9 cellular contexts compared by ENCODE assay signal in genomic region chr14:36553650-36554260, GRCh38. TPM values are rescaled to one million over a fixed set of nuclear protein-coding genes. Genes with fewer than 3 reads are reported as not detected.
DNase-seq lines count a peak whose midpoint lies in the region; ATAC-seq and TF ChIP-seq lines count a peak whose summit lies in the region.
"Had no signal": no experiment of that assay in that cellular context is flagged by ENCODE, and none has a peak within 500 bp of the region (broad histone marks: within the 10 kb centered on the region; RNA-seq: fewer than 3 reads in every experiment).

No MANE protein-coding gene starts in this region.

- TF ChIP-seq CTCF in fibroblast of the aortic adventitia (IDR thresholded peaks at IDR 0.05; ENCODE audit: insufficient read depth, low read length): peak; percentile 81

- no peak overlapping the region for H3K27ac Mint-ChIP-seq in activated CD8-positive, alpha-beta memory T cell treated with anti-CD3 and anti-CD28 coated beads, Interleukin-2, amount 10 ng/mL, durations not matched to agents 7 days and 5 days
- no peak overlapping the region for H3K27ac Mint-ChIP-seq in T-helper 2 cell treated with Interferon-gamma antibody and Interleukin-4, amounts not matched to agents 5 μg/mL and 100 μg/mL, for 36 hours
- H3K27ac Mint-ChIP-seq: naive B cell had no signal

- H3K36me3 Mint-ChIP-seq in activated CD8-positive, alpha-beta memory T cell treated with anti-CD3 and anti-CD28 coated beads, Interleukin-2, amount 10 ng/mL, durations not matched to agents 7 days and 5 days: no peaks in the 10 kb centered on the region
- H3K36me3 Mint-ChIP-seq in T-helper 2 cell treated with Interferon-gamma antibody and Interleukin-4, amounts not matched to agents 5 μg/mL and 100 μg/mL, for 36 hours (ENCODE audit: low read depth): no peaks in the 10 kb centered on the region
- H3K36me3 Mint-ChIP-seq: naive B cell had no signal

- H3K4me1 Mint-ChIP-seq in activated CD8-positive, alpha-beta memory T cell treated with anti-CD3 and anti-CD28 coated beads, Interleukin-2, amount 10 ng/mL, durations not matched to agents 7 days and 5 days: no peaks in the 10 kb centered on the region
- peaks cover 2% of the 10 kb centered on the region for H3K4me1 Mint-ChIP-seq in T-helper 2 cell treated with Interferon-gamma antibody and Interleukin-4, amounts not matched to agents 5 μg/mL and 100 μg/mL, for 36 hours (ENCODE audit: low read depth)
- H3K4me1 Mint-ChIP-seq: naive B cell had no signal

- intact Hi-C loops in sciatic nerve (cut with DNase I): no loop called here

- H3K9me3 Mint-ChIP-seq in activated CD8-positive, alpha-beta memory T cell treated with anti-CD3 and anti-CD28 coated beads, Interleukin-2, amount 10 ng/mL, durations not matched to agents 7 days and 5 days (ENCODE audit: low read depth): no peaks in the 10 kb centered on the region
- no peaks in the 10 kb centered on the region for H3K9me3 Mint-ChIP-seq in T-helper 2 cell treated with Interferon-gamma antibody and Interleukin-4, amounts not matched to agents 5 μg/mL and 100 μg/mL, for 36 hours
- H3K9me3 Mint-ChIP-seq: naive B cell had no signal

- peak; percentile 27 for DNase-seq in COLO668 (lab: John Stamatoyannopoulos, UW; ENCODE audit: unreplicated experiment)
- DNase-seq in NCI-H1092 (lab: John Stamatoyannopoulos, UW): peak; percentile 62
- peak; percentile 34 for DNase-seq in SK-N-DZ (ENCODE audit: low spot score)
- DNase-seq in fibroblast of the aortic adventitia (ENCODE audit: low read depth): peak; percentile 68
- DNase-seq in sciatic nerve (ENCODE audit: low spot score): no peak
- no peak for DNase-seq in activated CD8-positive, alpha-beta memory T cell treated with anti-CD3 and anti-CD28 coated beads, Interleukin-2, amount 10 ng/mL, durations not matched to agents 7 days and 5 days
- no peak for DNase-seq in T-helper 2 cell treated with Interferon-gamma antibody and Interleukin-4, amounts not matched to agents 5 μg/mL and 100 μg/mL, for 36 hours (ENCODE audit: low spot score)
- DNase-seq: naive B cell had no signal

- peak; percentile 61 for ATAC-seq in GM19455 (IDR thresholded peaks at IDR 0.05; ENCODE audit: unreplicated experiment)
- ATAC-seq in sciatic nerve: peak; percentile 66
- no peak for ATAC-seq in activated CD8-positive, alpha-beta memory T cell treated with anti-CD3 and anti-CD28 coated beads, Interleukin-2, amount 10 ng/mL, durations not matched to agents 7 days and 5 days

- no peak overlapping the region for H3K4me3 ChIP-seq in fibroblast of the aortic adventitia (ENCODE audit: low read depth, low read length)

- no peak overlapping the region for H3K4me3 Mint-ChIP-seq in activated CD8-positive, alpha-beta memory T cell treated with anti-CD3 and anti-CD28 coated beads, Interleukin-2, amount 10 ng/mL, durations not matched to agents 7 days and 5 days
- no peak overlapping the region for H3K4me3 Mint-ChIP-seq in T-helper 2 cell treated with Interferon-gamma antibody and Interleukin-4, amounts not matched to agents 5 μg/mL and 100 μg/mL, for 36 hours
- H3K4me3 Mint-ChIP-seq: naive B cell had no signal

- peaks cover 2% of the 10 kb centered on the region for H3K27me3 Mint-ChIP-seq in activated CD8-positive, alpha-beta memory T cell treated with anti-CD3 and anti-CD28 coated beads, Interleukin-2, amount 10 ng/mL, durations not matched to agents 7 days and 5 days
- H3K27me3 Mint-ChIP-seq in T-helper 2 cell treated with Interferon-gamma antibody and Interleukin-4, amounts not matched to agents 5 μg/mL and 100 μg/mL, for 36 hours (ENCODE audit: low read depth): no peaks in the 10 kb centered on the region

- CTCF ChIA-PET in activated CD8-positive, alpha-beta memory T cell treated with anti-CD3 and anti-CD28 coated beads, Interleukin-2, amount 10 ng/mL, durations not matched to agents 7 days and 5 days (lab: Charles Lee): interaction anchor here (0.7 to 3.6 kb wide), 15 partner anchors 12 to 674 kb away, joined by 3 to 18 read pairs (median 4); no protein-coding TSS in a partner anchor

RNA-seq across cellular contexts. Expression of gene NKX2-8, which starts 28.7 kb away (rescaled TPM):
- polyA plus RNA-seq in SK-N-DZ (2014; cell fraction: cytosol; rRNA removed): not detected in 2 replicates
- polyA plus RNA-seq in SK-N-DZ (2014; cell fraction: nucleus; rRNA removed): not detected in 2 replicates
- total RNA-seq in fibroblast of the aortic adventitia (ENCODE audit: low replicate concordance) (not detected in 2 replicates), sciatic nerve (not detected)
- not detected for total RNA-seq in activated CD8-positive, alpha-beta memory T cell treated with anti-CD3 and anti-CD28 coated beads, Interleukin-2, amount 10 ng/mL, durations not matched to agents 7 days and 5 days

RNA-seq across cellular contexts. Expression of gene NKX2-1, which starts 33.7 kb away (rescaled TPM):
- polyA plus RNA-seq in SK-N-DZ (2014; cell fraction: cytosol; rRNA removed): not detected in 2 replicates
- not detected in 2 replicates for polyA plus RNA-seq in SK-N-DZ (2014; cell fraction: nucleus; rRNA removed)
- total RNA-seq in fibroblast of the aortic adventitia (ENCODE audit: low replicate concordance) (not detected in 2 replicates), sciatic nerve (0.22 TPM)
- not detected for total RNA-seq in activated CD8-positive, alpha-beta memory T cell treated with anti-CD3 and anti-CD28 coated beads, Interleukin-2, amount 10 ng/mL, durations not matched to agents 7 days and 5 days

Comparison
In these comparisons a context has a peak if more than half of its experiments do, and no peak if none do; other contexts are left out.
1. DNase-seq: peak in COLO668 (single experiment), NCI-H1092 (single experiment), SK-N-DZ (single experiment) and fibroblast of the aortic adventitia (single experiment); none in sciatic nerve (single experiment), activated CD8-positive, alpha-beta memory T cell treated with anti-CD3 and anti-CD28 coated beads, Interleukin-2, amount 10 ng/mL, durations not matched to agents 7 days and 5 days (single experiment) and T-helper 2 cell treated with Interferon-gamma antibody and Interleukin-4, amounts not matched to agents 5 μg/mL and 100 μg/mL, for 36 hours (single experiment).